ENCODE assay signal across 1 cellular context in genomic region chr5:149118463-149118862, GRCh38.
TF ChIP-seq lines count a peak whose summit lies in the region.

No MANE protein-coding gene starts in this region.

TF ChIP-seq in HepG2, 621 proteins besides CTCF, POLR2A, EP300 and RAD21:
- no peak for TF ChIP-seq FOXK2 (IDR thresholded peaks at IDR 0.05)
- no peak for TF ChIP-seq MAF1 (CRISPR knock-in tag; IDR thresholded peaks at IDR 0.05; ENCODE audit: borderline replicate concordance)
- no peak for TF ChIP-seq RFXAP (CRISPR knock-in tag; IDR thresholded peaks at IDR 0.05; ENCODE audit: borderline replicate concordance)
- TF ChIP-seq THAP9 (CRISPR knock-in tag; IDR thresholded peaks at IDR 0.05; ENCODE audit: borderline replicate concordance), result no peak
